1 cellular context compared by ENCODE assay signal in the genomic region with DNA sequence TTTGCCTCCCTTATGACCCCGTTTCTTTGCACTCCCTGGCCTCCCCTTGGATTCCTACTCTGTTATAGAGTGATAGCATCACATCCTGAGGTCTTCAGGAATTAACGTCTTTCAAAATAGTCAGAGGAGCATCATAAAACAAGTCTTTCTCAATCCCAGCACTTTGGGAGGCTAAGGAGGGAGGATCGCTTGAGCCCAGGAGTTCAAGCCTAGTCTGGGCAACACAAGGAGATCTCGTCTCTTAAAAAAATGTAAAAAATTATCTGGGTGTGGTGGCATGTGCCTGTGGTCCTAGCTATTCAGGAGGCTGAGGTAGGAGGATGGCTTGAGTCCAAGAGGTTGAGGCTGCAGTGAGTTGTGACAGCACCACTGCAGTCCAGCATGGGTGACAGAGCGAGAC.
TF ChIP-seq lines count a peak whose summit lies in the region.

No MANE protein-coding gene starts in this region.

TF ChIP-seq in IMR-90, 13 proteins besides CTCF, POLR2A, EP300 and RAD21 (continued from another document):
- TF ChIP-seq, protein P1, sequence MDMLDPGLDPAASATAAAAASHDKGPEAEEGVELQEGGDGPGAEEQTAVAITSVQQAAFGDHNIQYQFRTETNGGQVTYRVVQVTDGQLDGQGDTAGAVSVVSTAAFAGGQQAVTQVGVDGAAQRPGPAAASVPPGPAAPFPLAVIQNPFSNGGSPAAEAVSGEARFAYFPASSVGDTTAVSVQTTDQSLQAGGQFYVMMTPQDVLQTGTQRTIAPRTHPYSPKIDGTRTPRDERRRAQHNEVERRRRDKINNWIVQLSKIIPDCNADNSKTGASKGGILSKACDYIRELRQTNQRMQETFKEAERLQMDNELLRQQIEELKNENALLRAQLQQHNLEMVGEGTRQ (IDR thresholded peaks at IDR 0.05; ENCODE audit: low read depth, low read length) = no peak
- no peak for TF ChIP-seq CEBPB (IDR thresholded peaks at IDR 0.05; ENCODE audit: low read depth, low read length)
- TF ChIP-seq NFE2L2 (IDR thresholded peaks at IDR 0.05; ENCODE audit: low read depth, low read length) = no peak
- no peak for TF ChIP-seq MAFK (IDR thresholded peaks at IDR 0.05; ENCODE audit: low read depth, low read length)
- no peak for TF ChIP-seq BHLHE40 (IDR thresholded peaks at IDR 0.05; ENCODE audit: low read depth, low read length)
- no peak for TF ChIP-seq RCOR1 (IDR thresholded peaks at IDR 0.05; ENCODE audit: insufficient replicate concordance, low read length)
